26 cellular contexts compared by ENCODE assay signal in the genomic region with DNA sequence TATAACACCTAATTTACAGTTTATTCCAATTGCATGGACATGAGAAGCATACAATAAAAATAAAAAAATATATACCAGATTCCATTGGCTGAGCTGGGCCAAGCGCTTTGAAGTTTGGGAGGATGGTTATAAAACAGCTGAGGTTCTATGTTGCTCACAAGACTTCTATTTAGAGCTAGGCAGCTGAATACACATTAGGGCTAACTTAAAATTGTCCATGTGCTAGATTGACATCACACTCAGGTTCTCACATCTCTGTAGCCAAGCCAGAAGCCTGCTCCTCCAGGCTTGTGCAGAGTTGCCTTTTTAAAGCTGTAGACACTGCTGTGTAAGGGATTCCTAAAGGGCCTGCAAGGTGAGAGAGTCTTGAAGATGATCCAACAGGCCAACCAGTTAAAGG.
"Had no signal": no experiment of that assay in that cellular context is flagged by ENCODE, and none has a peak within 500 bp of the region (broad histone marks: within the 10 kb centered on the region; RNA-seq: fewer than 3 reads in every experiment).

No MANE protein-coding gene starts in this region.

- DNase-seq: activated effector memory CD4-positive, alpha-beta T cell treated with anti-CD3 and anti-CD28 coated beads, Interleukin-2, amount 50 U/mL, for 16 hours; activated effector memory CD4-positive, alpha-beta T cell treated with Interleukin-2 at 50 U/mL for 16 hours; activated gamma-delta T cell; activated gamma-delta T cell treated with Interleukin-2 at 50 U/mL for 16 hours; activated naive CD4-positive, alpha-beta T cell; activated naive CD4-positive, alpha-beta T cell treated with anti-CD3 and anti-CD28 coated beads for 36 hours; activated naive CD4-positive, alpha-beta T cell treated with anti-CD3 and anti-CD28 coated beads, Interleukin-2, amount 10 ng/mL, durations not matched to agents 7 days and 5 days; activated naive CD4-positive, alpha-beta T cell treated with anti-CD3 and anti-CD28 coated beads, Interleukin-2, amount 50 U/mL, for 16 hours; activated naive CD4-positive, alpha-beta T cell treated with Interleukin-2 at 50 U/mL for 16 hours; activated naive CD8-positive, alpha-beta T cell treated with anti-CD3 and anti-CD28 coated beads for 36 hours; activated naive CD8-positive, alpha-beta T cell treated with anti-CD3 and anti-CD28 coated beads, Interleukin-2, amount 10 ng/mL, durations not matched to agents 7 days and 5 days; activated naive CD8-positive, alpha-beta T cell treated with anti-CD3 and anti-CD28 coated beads, Interleukin-2, amount 50 U/mL, for 24 hours; activated T-cell treated with anti-CD3 and anti-CD28 coated beads, Interleukin-2, amount 50 U/mL, for 24 hours; activated T-cell treated with anti-CD3 and anti-CD28 coated beads, Interleukin-2, amount 50 U/mL, for 4 hours; activated T-cell treated with anti-CD3 and anti-CD28 coated beads, Interleukin-2, amount 50 U/mL, for 48 hours; activated T-cell treated with anti-CD3 and anti-CD28 coated beads, Interleukin-2, amount 50 U/mL, for 72 hours; adrenal gland; amniotic stem cell; amygdala; anterior cingulate cortex; aorta; body of pancreas; brain microvascular endothelial cell; caudate nucleus; central memory CD4-positive, alpha-beta T cell; cerebellar nuclear complex had no signal
